1 cellular context compared by ENCODE assay signal in the genomic region with DNA sequence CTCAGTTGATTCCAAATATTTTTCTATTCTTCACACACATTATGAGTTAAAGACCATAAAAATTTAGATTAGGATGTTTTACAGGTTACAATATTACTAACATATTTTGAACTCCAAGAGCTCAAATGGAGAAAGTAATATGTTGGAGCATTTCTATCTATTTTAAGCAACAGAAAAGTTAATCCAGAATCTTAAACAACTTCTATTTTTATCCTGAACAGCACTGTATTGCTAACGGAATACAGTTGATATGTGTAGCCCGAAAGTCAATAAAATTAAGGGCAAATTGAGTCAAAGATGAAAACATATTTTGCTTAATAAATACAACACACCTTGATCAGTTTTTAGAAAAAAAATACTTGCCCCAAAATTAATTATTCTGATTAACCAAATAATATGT.
TF ChIP-seq lines count a peak whose summit lies in the region.

No MANE protein-coding gene starts in this region.

TF ChIP-seq in GM23338, 12 proteins besides CTCF, POLR2A, EP300 and RAD21 (continued from another document):
- TF ChIP-seq, protein P1, sequence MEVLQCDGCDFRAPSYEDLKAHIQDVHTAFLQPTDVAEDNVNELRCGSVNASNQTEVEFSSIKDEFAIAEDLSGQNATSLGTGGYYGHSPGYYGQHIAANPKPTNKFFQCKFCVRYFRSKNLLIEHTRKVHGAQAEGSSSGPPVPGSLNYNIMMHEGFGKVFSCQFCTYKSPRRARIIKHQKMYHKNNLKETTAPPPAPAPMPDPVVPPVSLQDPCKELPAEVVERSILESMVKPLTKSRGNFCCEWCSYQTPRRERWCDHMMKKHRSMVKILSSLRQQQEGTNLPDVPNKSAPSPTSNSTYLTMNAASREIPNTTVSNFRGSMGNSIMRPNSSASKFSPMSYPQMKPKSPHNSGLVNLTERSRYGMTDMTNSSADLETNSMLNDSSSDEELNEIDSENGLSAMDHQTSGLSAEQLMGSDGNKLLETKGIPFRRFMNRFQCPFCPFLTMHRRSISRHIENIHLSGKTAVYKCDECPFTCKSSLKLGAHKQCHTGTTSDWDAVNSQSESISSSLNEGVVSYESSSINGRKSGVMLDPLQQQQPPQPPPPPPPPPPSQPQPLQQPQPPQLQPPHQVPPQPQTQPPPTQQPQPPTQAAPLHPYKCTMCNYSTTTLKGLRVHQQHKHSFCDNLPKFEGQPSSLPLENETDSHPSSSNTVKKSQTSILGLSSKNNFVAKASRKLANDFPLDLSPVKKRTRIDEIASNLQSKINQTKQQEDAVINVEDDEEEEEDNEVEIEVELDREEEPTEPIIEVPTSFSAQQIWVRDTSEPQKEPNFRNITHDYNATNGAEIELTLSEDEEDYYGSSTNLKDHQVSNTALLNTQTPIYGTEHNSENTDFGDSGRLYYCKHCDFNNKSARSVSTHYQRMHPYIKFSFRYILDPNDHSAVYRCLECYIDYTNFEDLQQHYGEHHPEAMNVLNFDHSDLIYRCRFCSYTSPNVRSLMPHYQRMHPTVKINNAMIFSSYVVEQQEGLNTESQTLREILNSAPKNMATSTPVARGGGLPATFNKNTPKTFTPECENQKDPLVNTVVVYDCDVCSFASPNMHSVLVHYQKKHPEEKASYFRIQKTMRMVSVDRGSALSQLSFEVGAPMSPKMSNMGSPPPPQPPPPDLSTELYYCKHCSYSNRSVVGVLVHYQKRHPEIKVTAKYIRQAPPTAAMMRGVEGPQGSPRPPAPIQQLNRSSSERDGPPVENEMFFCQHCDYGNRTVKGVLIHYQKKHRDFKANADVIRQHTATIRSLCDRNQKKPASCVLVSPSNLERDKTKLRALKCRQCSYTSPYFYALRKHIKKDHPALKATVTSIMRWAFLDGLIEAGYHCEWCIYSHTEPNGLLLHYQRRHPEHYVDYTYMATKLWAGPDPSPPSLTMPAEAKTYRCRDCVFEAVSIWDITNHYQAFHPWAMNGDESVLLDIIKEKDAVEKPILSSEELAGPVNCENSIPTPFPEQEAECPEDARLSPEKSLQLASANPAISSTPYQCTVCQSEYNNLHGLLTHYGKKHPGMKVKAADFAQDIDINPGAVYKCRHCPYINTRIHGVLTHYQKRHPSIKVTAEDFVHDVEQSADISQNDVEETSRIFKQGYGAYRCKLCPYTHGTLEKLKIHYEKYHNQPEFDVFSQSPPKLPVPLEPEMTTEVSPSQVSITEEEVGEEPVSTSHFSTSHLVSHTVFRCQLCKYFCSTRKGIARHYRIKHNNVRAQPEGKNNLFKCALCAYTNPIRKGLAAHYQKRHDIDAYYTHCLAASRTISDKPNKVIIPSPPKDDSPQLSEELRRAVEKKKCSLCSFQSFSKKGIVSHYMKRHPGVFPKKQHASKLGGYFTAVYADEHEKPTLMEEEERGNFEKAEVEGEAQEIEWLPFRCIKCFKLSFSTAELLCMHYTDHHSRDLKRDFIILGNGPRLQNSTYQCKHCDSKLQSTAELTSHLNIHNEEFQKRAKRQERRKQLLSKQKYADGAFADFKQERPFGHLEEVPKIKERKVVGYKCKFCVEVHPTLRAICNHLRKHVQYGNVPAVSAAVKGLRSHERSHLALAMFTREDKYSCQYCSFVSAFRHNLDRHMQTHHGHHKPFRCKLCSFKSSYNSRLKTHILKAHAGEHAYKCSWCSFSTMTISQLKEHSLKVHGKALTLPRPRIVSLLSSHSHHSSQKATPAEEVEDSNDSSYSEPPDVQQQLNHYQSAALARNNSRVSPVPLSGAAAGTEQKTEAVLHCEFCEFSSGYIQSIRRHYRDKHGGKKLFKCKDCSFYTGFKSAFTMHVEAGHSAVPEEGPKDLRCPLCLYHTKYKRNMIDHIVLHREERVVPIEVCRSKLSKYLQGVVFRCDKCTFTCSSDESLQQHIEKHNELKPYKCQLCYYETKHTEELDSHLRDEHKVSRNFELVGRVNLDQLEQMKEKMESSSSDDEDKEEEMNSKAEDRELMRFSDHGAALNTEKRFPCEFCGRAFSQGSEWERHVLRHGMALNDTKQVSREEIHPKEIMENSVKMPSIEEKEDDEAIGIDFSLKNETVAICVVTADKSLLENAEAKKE (CRISPR knock-in tag; IDR thresholded peaks at IDR 0.05) = no peak
- TF ChIP-seq NANOG (IDR thresholded peaks at IDR 0.05; ENCODE audit: borderline replicate concordance) (no peak), EZH2phosphoT487 (IDR thresholded peaks at IDR 0.05; ENCODE audit: unreplicated experiment) (no peak)
